In the genomic region with DNA sequence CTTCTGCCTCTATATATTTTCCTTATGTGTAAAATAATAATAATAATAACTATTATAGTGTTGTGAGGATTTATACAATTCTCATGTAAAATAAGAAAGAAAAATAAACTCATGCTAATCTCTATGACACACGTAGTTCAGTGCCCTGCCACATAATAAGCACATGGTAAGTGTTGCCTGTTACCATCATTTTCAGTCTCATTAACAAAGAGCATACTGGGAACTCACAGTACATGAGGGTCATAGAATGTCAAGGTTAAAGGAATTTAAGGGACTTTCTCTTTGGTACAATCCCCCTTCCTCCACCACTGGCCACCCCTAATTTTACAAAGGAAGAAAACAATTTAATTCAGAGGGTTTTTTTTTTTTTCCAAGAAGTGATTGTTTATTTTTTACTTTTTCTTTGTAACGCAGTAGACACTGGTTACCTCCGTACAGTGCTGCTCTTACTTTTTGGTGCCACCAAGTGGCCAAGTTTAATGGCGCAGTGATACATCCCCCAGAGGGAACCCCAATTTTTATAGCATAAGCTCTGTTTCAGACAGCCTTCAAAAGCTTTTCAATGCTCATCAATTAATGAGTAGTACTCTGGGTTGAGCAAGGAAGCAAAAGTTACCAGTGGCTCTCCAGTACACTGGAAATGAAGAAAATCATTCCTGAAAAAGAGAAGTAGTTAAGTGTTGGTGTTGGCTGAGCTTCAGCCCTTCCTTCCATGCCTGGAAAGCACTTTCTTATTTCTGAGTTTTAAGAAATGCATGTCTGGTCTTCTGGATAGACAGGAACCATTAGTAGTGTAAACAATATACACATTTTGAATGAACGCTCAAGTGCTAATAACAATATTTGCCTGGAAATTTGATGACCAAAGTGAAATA, we compare ENCODE assay signal across 7 cellular contexts.
DNase-seq lines count a peak whose midpoint lies in the region; ATAC-seq and TF ChIP-seq lines count a peak whose summit lies in the region.

No MANE protein-coding gene starts in this region.

- H4K8ac ChIP-seq in mesendoderm (ENCODE audit: low read depth, low read length), result no peak overlapping the region

- H2BK5ac ChIP-seq in mesendoderm (ENCODE audit: low read length), result no peak overlapping the region

- H3K4me1 ChIP-seq in GM23338 (ENCODE audit: insufficient read depth) (no peaks in the 10 kb centered on the region), KMS-11 (ENCODE audit: low read depth, poor library complexity, severe bottlenecking) (peaks cover 2% of the 10 kb centered on the region), mesendoderm (ENCODE audit: control insufficient read depth, low read depth, low read length) (no peaks in the 10 kb centered on the region)

- no peak overlapping the region for H2BK15ac ChIP-seq in mesendoderm (replicated peaks; ENCODE audit: low read depth)

- no peak overlapping the region for H3K4me3 Mint-ChIP-seq in GM23338
- no peak overlapping the region for H3K4me3 Mint-ChIP-seq in stimulated activated effector memory CD8-positive, alpha-beta T cell treated with anti-CD3 and anti-CD28 coated beads, Interleukin-12 subunit alpha, Interleukin-12 subunit beta, amount 100 ng/mL, for 72 hours

- H3K4me1 Mint-ChIP-seq in GM23338, result peaks cover 8% of the 10 kb centered on the region
- peaks cover 16% of the 10 kb centered on the region for H3K4me1 Mint-ChIP-seq in stimulated activated effector memory CD8-positive, alpha-beta T cell treated with anti-CD3 and anti-CD28 coated beads, Interleukin-12 subunit alpha, Interleukin-12 subunit beta, amount 100 ng/mL, for 72 hours

- H3K36me3 Mint-ChIP-seq in GM23338 (ENCODE audit: low read depth), result no peaks in the 10 kb centered on the region
- H3K36me3 Mint-ChIP-seq in stimulated activated effector memory CD8-positive, alpha-beta T cell treated with anti-CD3 and anti-CD28 coated beads, Interleukin-12 subunit alpha, Interleukin-12 subunit beta, amount 100 ng/mL, for 72 hours, result no peaks in the 10 kb centered on the region

- no peak overlapping the region for H3K4me3 ChIP-seq in GM23338
- H3K4me3 ChIP-seq in KMS-11 (IDR thresholded peaks at IDR 0.05; ENCODE audit: insufficient read depth, low read depth, low read length), result no peak overlapping the region
- no peak overlapping the region for H3K4me3 ChIP-seq in WI38 (ENCODE audit: low read depth, low read length)
- peak overlapping the region; percentile 12 for H3K4me3 ChIP-seq in choroid plexus epithelial cell (ENCODE audit: low read depth, low read length)
- no peak overlapping the region for H3K4me3 ChIP-seq in mesendoderm (ENCODE audit: low read length)

- no peaks in the 10 kb centered on the region for H3F3A ChIP-seq in GM23338 (replicated peaks; ENCODE audit: low read depth)

- H3K4ac ChIP-seq in mesendoderm (ENCODE audit: low read depth, low read length), result no peak overlapping the region

- H2AK5ac ChIP-seq in mesendoderm (ENCODE audit: low read length), result no peak overlapping the region

- no peak overlapping the region for H4K5ac ChIP-seq in mesendoderm (ENCODE audit: low read length)

- H3K27ac ChIP-seq in GM23338 (ENCODE audit: low read depth) (no peak overlapping the region), KMS-11 (no peak overlapping the region), mesendoderm (ENCODE audit: low read depth, low read length) (no peak overlapping the region)

- H2AFZ ChIP-seq in GM23338 (no peak overlapping the region), KMS-11 (ENCODE audit: low read depth) (peak overlapping the region; percentile 44; the same call in 1 of the 2 replicates)

- H3K23ac ChIP-seq in mesendoderm (ENCODE audit: low read length), result no peak overlapping the region

- H3K4me2 ChIP-seq in GM23338 (no peak overlapping the region), KMS-11 (0 out of 2 replicates have a peak overlapping the region, but pooled peaks have one; percentile 1), mesendoderm (ENCODE audit: low read length) (no peak overlapping the region)

- H3K9me3 Mint-ChIP-seq in GM23338, result no peaks in the 10 kb centered on the region
- H3K9me3 Mint-ChIP-seq in stimulated activated effector memory CD8-positive, alpha-beta T cell treated with anti-CD3 and anti-CD28 coated beads, Interleukin-12 subunit alpha, Interleukin-12 subunit beta, amount 100 ng/mL, for 72 hours, result peaks cover 3% of the 10 kb centered on the region

- no peaks in the 10 kb centered on the region for H3K9me2 ChIP-seq in GM23338 (ENCODE audit: insufficient read depth)

- H3K9ac ChIP-seq in KMS-11 (no peak overlapping the region), mesendoderm (ENCODE audit: low read length) (no peak overlapping the region)

- H3K56ac ChIP-seq in mesendoderm (ENCODE audit: low read length), result no peak overlapping the region

- H3K18ac ChIP-seq in mesendoderm (ENCODE audit: low read length), result no peak overlapping the region

- no peaks in the 10 kb centered on the region for H3K79me1 ChIP-seq in mesendoderm (ENCODE audit: low read length)

- H3K79me2 ChIP-seq in GM23338 (replicated peaks; ENCODE audit: insufficient read depth) (no peaks in the 10 kb centered on the region), KMS-11 (ENCODE audit: insufficient read depth, low read depth) (no peaks in the 10 kb centered on the region), mesendoderm (ENCODE audit: control insufficient read depth, insufficient read depth, low read length) (no peaks in the 10 kb centered on the region)

- H3K27me3 ChIP-seq in GM23338 (ENCODE audit: insufficient read depth) (no peaks in the 10 kb centered on the region), KMS-11 (ENCODE audit: insufficient read depth, low read depth) (no peaks in the 10 kb centered on the region), mesendoderm (ENCODE audit: insufficient read depth, low read length, poor library complexity) (no peaks in the 10 kb centered on the region)

- H3K36me3 ChIP-seq in GM23338 (ENCODE audit: insufficient read depth) (no peaks in the 10 kb centered on the region), KMS-11 (ENCODE audit: insufficient read depth) (no peaks in the 10 kb centered on the region), mesendoderm (ENCODE audit: control insufficient read depth, insufficient read depth, low read length) (no peaks in the 10 kb centered on the region)

- H4K20me1 ChIP-seq in GM23338 (replicated peaks; ENCODE audit: insufficient read depth) (no peaks in the 10 kb centered on the region), KMS-11 (ENCODE audit: insufficient read depth) (no peaks in the 10 kb centered on the region)

- peak; percentile 79 for DNase-seq in GM23338 (ENCODE audit: low spot score)
- DNase-seq in choroid plexus epithelial cell (ENCODE audit: low read depth), result peak; percentile 81
- DNase-seq in mesendoderm, result peak; percentile 56
- peak; percentile 39 to 73 for DNase-seq in stimulated activated effector memory CD8-positive, alpha-beta T cell treated with anti-CD3 and anti-CD28 coated beads, Interleukin-12 subunit alpha, Interleukin-12 subunit beta, amount 100 ng/mL, for 72 hours (ENCODE audit: low spot score in 2 of 2)

- no peak overlapping the region for H2BK120ac ChIP-seq in mesendoderm (ENCODE audit: low read depth, low read length)

- peaks cover 2% of the 10 kb centered on the region for H3K27me3 Mint-ChIP-seq in GM23338 (ENCODE audit: insufficient read depth, low read depth, poor library complexity)

- no CpG with 5 or more reads among the region's 5 CpGs for WGBS in mesendoderm (ENCODE audit: extremely low coverage, insufficient coverage, low lambda C conversion rate)

- ATAC-seq in GM23338, result peak; percentile 96
- peak; percentile 97 for ATAC-seq in stimulated activated effector memory CD8-positive, alpha-beta T cell treated with anti-CD3 and anti-CD28 coated beads, Interleukin-12 subunit alpha, Interleukin-12 subunit beta, amount 100 ng/mL, for 72 hours

- H3K27ac Mint-ChIP-seq in GM23338, result no peak overlapping the region
- no peak overlapping the region for H3K27ac Mint-ChIP-seq in stimulated activated effector memory CD8-positive, alpha-beta T cell treated with anti-CD3 and anti-CD28 coated beads, Interleukin-12 subunit alpha, Interleukin-12 subunit beta, amount 100 ng/mL, for 72 hours

- TF ChIP-seq CTCF in GM12872 (IDR thresholded peaks at IDR 0.05; ENCODE audit: insufficient read depth, low read depth, low read length), result peak; percentile 74
- TF ChIP-seq CTCF in GM23338 (conservative IDR thresholded peaks at IDR 0.05; ENCODE audit: low read depth in 2 of 2), result peak; percentile 86 to 96
- TF ChIP-seq CTCF in KMS-11 (conservative IDR thresholded peaks at IDR 0.05; ENCODE audit: low read depth, low read length), result peak; percentile 89
- TF ChIP-seq CTCF in WI38 (IDR thresholded peaks at IDR 0.05; ENCODE audit: low read depth, low read length), result peak; percentile 76
- peak; percentile 93 for TF ChIP-seq CTCF in choroid plexus epithelial cell (conservative IDR thresholded peaks at IDR 0.05; ENCODE audit: low read depth, low read length)

TF ChIP-seq in GM23338, 12 proteins besides CTCF, POLR2A, EP300 and RAD21 (continues in another document):
- TF ChIP-seq STAT1 (IDR thresholded peaks at IDR 0.05; ENCODE audit: unreplicated experiment), result no peak
- TF ChIP-seq, protein P1, sequence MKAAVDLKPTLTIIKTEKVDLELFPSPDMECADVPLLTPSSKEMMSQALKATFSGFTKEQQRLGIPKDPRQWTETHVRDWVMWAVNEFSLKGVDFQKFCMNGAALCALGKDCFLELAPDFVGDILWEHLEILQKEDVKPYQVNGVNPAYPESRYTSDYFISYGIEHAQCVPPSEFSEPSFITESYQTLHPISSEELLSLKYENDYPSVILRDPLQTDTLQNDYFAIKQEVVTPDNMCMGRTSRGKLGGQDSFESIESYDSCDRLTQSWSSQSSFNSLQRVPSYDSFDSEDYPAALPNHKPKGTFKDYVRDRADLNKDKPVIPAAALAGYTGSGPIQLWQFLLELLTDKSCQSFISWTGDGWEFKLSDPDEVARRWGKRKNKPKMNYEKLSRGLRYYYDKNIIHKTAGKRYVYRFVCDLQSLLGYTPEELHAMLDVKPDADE (IDR thresholded peaks at IDR 0.05), result no peak
- TF ChIP-seq POLR2AphosphoS5 (IDR thresholded peaks at IDR 0.05; ENCODE audit: low read depth), result no peak
